16 cellular contexts compared by ENCODE assay signal in the genomic region with DNA sequence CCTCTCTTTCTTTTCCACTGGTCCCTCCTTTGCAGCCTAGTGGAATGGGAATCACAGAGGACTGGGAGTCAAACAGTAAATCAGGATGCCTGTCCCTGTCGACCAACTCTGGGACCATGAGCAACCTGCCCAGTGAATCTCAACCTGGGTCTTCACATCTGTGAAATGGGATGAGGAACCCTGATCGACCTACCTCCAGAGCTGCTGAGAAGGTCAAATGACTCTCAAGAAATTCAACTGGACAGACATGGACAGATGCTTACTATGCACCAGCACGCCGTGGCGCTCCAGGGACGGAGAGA.
DNase-seq lines count a peak whose midpoint lies in the region; ATAC-seq, FAIRE-seq and TF ChIP-seq lines count a peak whose summit lies in the region.
"Had no signal": no experiment of that assay in that cellular context is flagged by ENCODE, and none has a peak within 500 bp of the region (broad histone marks: within the 10 kb centered on the region; RNA-seq: fewer than 3 reads in every experiment).

No MANE protein-coding gene starts in this region.

- TF ChIP-seq CTCF in left ventricle myocardium inferior (IDR thresholded peaks at IDR 0.05; ENCODE audit: borderline replicate concordance) (no peak), bronchial epithelial cell (IDR thresholded peaks at IDR 0.05; ENCODE audit: insufficient read depth, low read length, severe bottlenecking) (no peak), neural crest cell (conservative IDR thresholded peaks at IDR 0.05) (no peak), vagina (IDR thresholded peaks at IDR 0.05) (no peak)

- DNase-seq in left ventricle myocardium inferior (no peak), Right ventricle myocardium superior (no peak), bronchial epithelial cell (ENCODE audit: low read depth) (no peak), neural crest cell (ENCODE audit: low read depth, low spot score) (no peak), vagina (ENCODE audit: extremely low spot score in 2 of 2) (no peak), globus pallidus (ENCODE audit: low spot score) (no peak), C1 segment of cervical spinal cord (lab: John Stamatoyannopoulos, UW) (no peak), UCSD-AML1 (lab: John Stamatoyannopoulos, UW; ENCODE audit: unreplicated experiment) (no peak)
- DNase-seq: activated gamma-delta T cell had no signal

- no peaks in the 10 kb centered on the region for H3K27me3 Mint-ChIP-seq in neural crest cell (ENCODE audit: low read depth)
- H3K27me3 Mint-ChIP-seq: activated CD4-positive, alpha-beta T cell treated with anti-CD3 and anti-CD28 coated beads for 36 hours; activated CD8-positive, alpha-beta memory T cell treated with anti-CD3 and anti-CD28 coated beads, Interleukin-2, amount 10 ng/mL, durations not matched to agents 7 days and 5 days; CD4-positive, alpha-beta T cell had no signal

- no peak for ATAC-seq in Right ventricle myocardium superior (ENCODE audit: poor library complexity)

- H3K27me3 ChIP-seq in left ventricle myocardium inferior (ENCODE audit: low read depth) (no peaks in the 10 kb centered on the region), bronchial epithelial cell (ENCODE audit: control insufficient read depth, insufficient read depth, low read length) (no peaks in the 10 kb centered on the region), vagina (no peaks in the 10 kb centered on the region)
- H3K27me3 ChIP-seq: tibial artery had no signal

- no peaks in the 10 kb centered on the region for H3K36me3 Mint-ChIP-seq in neural crest cell (ENCODE audit: low read depth)
- H3K36me3 Mint-ChIP-seq: activated CD8-positive, alpha-beta memory T cell treated with anti-CD3 and anti-CD28 coated beads, Interleukin-2, amount 10 ng/mL, durations not matched to agents 7 days and 5 days had no signal

- H3K4me3 ChIP-seq in left ventricle myocardium inferior, result peak overlapping the region; percentile 4
- H3K4me3 ChIP-seq in bronchial epithelial cell (ENCODE audit: low read depth, low read length), result no peak overlapping the region
- no peak overlapping the region for H3K4me3 ChIP-seq in vagina

- H3K9me3 ChIP-seq in left ventricle myocardium inferior (replicated peaks) (no peaks in the 10 kb centered on the region), vagina (no peaks in the 10 kb centered on the region)
- H3K9me3 ChIP-seq: tibial artery had no signal

- no peaks in the 10 kb centered on the region for H3K9me3 Mint-ChIP-seq in neural crest cell
- H3K9me3 Mint-ChIP-seq: CD4-positive, alpha-beta T cell had no signal

- peak overlapping the region; percentile 74 for H3K4me3 Mint-ChIP-seq in neural crest cell
- H3K4me3 Mint-ChIP-seq: activated CD4-positive, alpha-beta T cell treated with anti-CD3 and anti-CD28 coated beads for 36 hours; activated CD8-positive, alpha-beta memory T cell treated with anti-CD3 and anti-CD28 coated beads, Interleukin-2, amount 10 ng/mL, durations not matched to agents 7 days and 5 days; CD4-positive, alpha-beta T cell had no signal

- H3K4me1 ChIP-seq in left ventricle myocardium inferior, result peaks cover 52% of the 10 kb centered on the region
- H3K4me1 ChIP-seq in vagina, result peaks cover 22% of the 10 kb centered on the region

- H3K36me3 ChIP-seq in left ventricle myocardium inferior (no peaks in the 10 kb centered on the region), bronchial epithelial cell (ENCODE audit: control insufficient read depth, insufficient read depth, low read length) (no peaks in the 10 kb centered on the region), vagina (no peaks in the 10 kb centered on the region)
- H3K36me3 ChIP-seq: tibial artery had no signal

- peak overlapping the region; percentile 46 for H3K27ac Mint-ChIP-seq in neural crest cell (ENCODE audit: unreplicated experiment)
- H3K27ac Mint-ChIP-seq: activated CD4-positive, alpha-beta T cell treated with anti-CD3 and anti-CD28 coated beads for 36 hours; activated CD8-positive, alpha-beta memory T cell treated with anti-CD3 and anti-CD28 coated beads, Interleukin-2, amount 10 ng/mL, durations not matched to agents 7 days and 5 days; CD4-positive, alpha-beta T cell had no signal

- intact Hi-C loops in left ventricle myocardium inferior (cut with micrococcal nuclease), result no loop called here
- intact Hi-C loops in Right ventricle myocardium superior (cut with DNase I), result no loop called here
- intact Hi-C loops in vagina (cut with DNase I), result no loop called here

- peak overlapping the region; percentile 78 for H3K27ac ChIP-seq in left ventricle myocardium inferior (replicated peaks)
- H3K27ac ChIP-seq in vagina, result peak overlapping the region; percentile 70

- peak; percentile 92 for FAIRE-seq in bronchial epithelial cell (lab: Jason Lieb, UNC)
- FAIRE-seq: A204.1, HTR-8/SVneo, RCC 7860 had no signal

- TF ChIP-seq POLR2A in vagina (IDR thresholded peaks at IDR 0.05), result no peak

- peaks cover 66% of the 10 kb centered on the region for H3K4me1 Mint-ChIP-seq in neural crest cell
